In genomic region chr6:25006565-25007001, GRCh38 we compare ENCODE assay signal across 1 cellular context.
TF ChIP-seq lines count a peak whose summit lies in the region.

No MANE protein-coding gene starts in this region.

TF ChIP-seq in HCT116, 20 proteins besides CTCF, POLR2A, EP300 and RAD21 (continued from another document):
- TF ChIP-seq ZBTB33 (IDR thresholded peaks at IDR 0.05; ENCODE audit: extremely low read depth, insufficient replicate concordance, low read length): no peak
TF ChIP-seq in HCT116: peak in this region for 5.
